2 cellular contexts compared by ENCODE assay signal in the genomic region with DNA sequence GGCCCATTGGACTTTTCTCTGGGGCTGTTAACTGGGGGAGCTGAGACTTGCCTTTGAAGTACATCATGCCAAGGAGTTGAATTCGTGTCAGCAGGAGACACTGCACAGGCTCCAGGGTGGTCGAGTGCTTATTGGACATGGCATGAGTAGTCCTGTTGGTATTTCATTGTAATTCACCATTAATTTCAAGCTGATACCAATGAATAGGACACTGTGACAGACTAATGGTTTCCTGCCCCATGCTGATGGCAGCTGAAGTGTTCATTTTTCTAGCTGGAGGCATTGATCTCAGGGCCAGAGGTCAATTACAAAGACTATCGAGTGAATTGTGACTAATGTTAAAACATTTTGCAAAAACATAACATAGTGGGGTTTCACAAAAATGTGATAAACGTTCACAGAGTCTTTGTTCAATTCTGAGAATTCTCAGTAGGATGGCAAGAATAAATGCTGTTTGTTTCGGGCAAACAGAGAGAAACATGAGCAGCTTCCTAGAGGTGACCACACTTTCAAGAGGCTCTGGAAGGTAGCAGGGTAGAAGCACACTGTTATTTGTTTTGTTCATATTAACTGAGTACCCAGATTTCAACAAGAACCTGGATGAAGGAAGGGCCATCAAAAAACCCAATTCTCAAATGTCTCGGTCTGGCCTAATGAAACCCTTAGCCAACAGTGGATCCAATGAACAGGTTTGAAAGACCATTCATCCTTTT.
TF ChIP-seq lines count a peak whose summit lies in the region.

No MANE protein-coding gene starts in this region.

TF ChIP-seq in Ishikawa, 13 proteins besides CTCF, POLR2A, EP300 and RAD21 (continued from another document):
- TF ChIP-seq ZBTB7A (IDR thresholded peaks at IDR 0.05; ENCODE audit: low read depth) (no peak), TEAD4 (IDR thresholded peaks at IDR 0.05) (no peak), YY1 (IDR thresholded peaks at IDR 0.05; ENCODE audit: low read depth) (no peak)
- TF ChIP-seq, protein P1, sequence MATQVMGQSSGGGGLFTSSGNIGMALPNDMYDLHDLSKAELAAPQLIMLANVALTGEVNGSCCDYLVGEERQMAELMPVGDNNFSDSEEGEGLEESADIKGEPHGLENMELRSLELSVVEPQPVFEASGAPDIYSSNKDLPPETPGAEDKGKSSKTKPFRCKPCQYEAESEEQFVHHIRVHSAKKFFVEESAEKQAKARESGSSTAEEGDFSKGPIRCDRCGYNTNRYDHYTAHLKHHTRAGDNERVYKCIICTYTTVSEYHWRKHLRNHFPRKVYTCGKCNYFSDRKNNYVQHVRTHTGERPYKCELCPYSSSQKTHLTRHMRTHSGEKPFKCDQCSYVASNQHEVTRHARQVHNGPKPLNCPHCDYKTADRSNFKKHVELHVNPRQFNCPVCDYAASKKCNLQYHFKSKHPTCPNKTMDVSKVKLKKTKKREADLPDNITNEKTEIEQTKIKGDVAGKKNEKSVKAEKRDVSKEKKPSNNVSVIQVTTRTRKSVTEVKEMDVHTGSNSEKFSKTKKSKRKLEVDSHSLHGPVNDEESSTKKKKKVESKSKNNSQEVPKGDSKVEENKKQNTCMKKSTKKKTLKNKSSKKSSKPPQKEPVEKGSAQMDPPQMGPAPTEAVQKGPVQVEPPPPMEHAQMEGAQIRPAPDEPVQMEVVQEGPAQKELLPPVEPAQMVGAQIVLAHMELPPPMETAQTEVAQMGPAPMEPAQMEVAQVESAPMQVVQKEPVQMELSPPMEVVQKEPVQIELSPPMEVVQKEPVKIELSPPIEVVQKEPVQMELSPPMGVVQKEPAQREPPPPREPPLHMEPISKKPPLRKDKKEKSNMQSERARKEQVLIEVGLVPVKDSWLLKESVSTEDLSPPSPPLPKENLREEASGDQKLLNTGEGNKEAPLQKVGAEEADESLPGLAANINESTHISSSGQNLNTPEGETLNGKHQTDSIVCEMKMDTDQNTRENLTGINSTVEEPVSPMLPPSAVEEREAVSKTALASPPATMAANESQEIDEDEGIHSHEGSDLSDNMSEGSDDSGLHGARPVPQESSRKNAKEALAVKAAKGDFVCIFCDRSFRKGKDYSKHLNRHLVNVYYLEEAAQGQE (IDR thresholded peaks at IDR 0.05; ENCODE audit: low read depth) = no peak

TF ChIP-seq in SK-N-SH, 30 proteins besides CTCF, POLR2A, EP300 and RAD21 (continued from another document):
- no peak for TF ChIP-seq USF1 (IDR thresholded peaks at IDR 0.05; ENCODE audit: borderline replicate concordance, low read depth)
- no peak for TF ChIP-seq RCOR1 (IDR thresholded peaks at IDR 0.05; ENCODE audit: low read length)
- TF ChIP-seq MXI1 (IDR thresholded peaks at IDR 0.05; ENCODE audit: low read depth, low read length) = no peak
- no peak for TF ChIP-seq TEAD4 (IDR thresholded peaks at IDR 0.05; ENCODE audit: borderline replicate concordance, insufficient read depth)
- TF ChIP-seq TCF12 (IDR thresholded peaks at IDR 0.05) = peak; percentile 52; the same call in 1 of the 2 replicates
